Comparison of ENCODE assay signal across 26 cellular contexts in genomic region chr5:2895876-2896275, GRCh38.
DNase-seq lines count a peak whose midpoint lies in the region; ATAC-seq, FAIRE-seq and TF ChIP-seq lines count a peak whose summit lies in the region.
"Had no signal": no experiment of that assay in that cellular context is flagged by ENCODE, and none has a peak within 500 bp of the region (broad histone marks: within the 10 kb centered on the region; RNA-seq: fewer than 3 reads in every experiment).

No MANE protein-coding gene starts in this region.

- POLR2A ChIA-PET in HepG2 (lab: Yijun Ruan, JAX): no interaction called here

- H3K27me3 ChIP-seq in esophagus muscularis mucosa (peaks cover 0 to 6% (median 0%) of the 10 kb centered on the region in 4 donors), HepG2 (ENCODE audit: control insufficient read depth in 1 of 2, insufficient read depth in 2 of 2, low read length in 2 of 2) (no peaks in the 10 kb centered on the region; a peak in 1 of 5 replicates), Karpas-422 (ENCODE audit: low read length) (no peaks in the 10 kb centered on the region)
- H3K27me3 ChIP-seq: BLaER1, SJSA1 had no signal

- no peaks in the 10 kb centered on the region for H3K9me2 ChIP-seq in Karpas-422 (replicated peaks; ENCODE audit: insufficient read depth, low read length)

- no peak for FAIRE-seq in HepG2 (lab: Jason Lieb, UNC)
- FAIRE-seq: A204.1 had no signal

- no peaks in the 10 kb centered on the region for H3K27me3 Mint-ChIP-seq in chondrocyte (ENCODE audit: low read depth)
- no peaks in the 10 kb centered on the region for H3K27me3 Mint-ChIP-seq in osteocyte (ENCODE audit: unreplicated experiment)
- H3K27me3 Mint-ChIP-seq in type B pancreatic cell: peaks cover 15% of the 10 kb centered on the region
- H3K27me3 Mint-ChIP-seq: CD4-positive, CD25-positive, alpha-beta regulatory T cell; IgD-negative memory B cell had no signal

- H3K4me3 Mint-ChIP-seq in chondrocyte (ENCODE audit: unreplicated experiment) (no peak overlapping the region), osteocyte (ENCODE audit: unreplicated experiment) (no peak overlapping the region), type B pancreatic cell (no peak overlapping the region)
- H3K4me3 Mint-ChIP-seq: CD4-positive, CD25-positive, alpha-beta regulatory T cell; IgD-negative memory B cell had no signal

- no peak for TF ChIP-seq POLR2A in esophagus muscularis mucosa (IDR thresholded peaks at IDR 0.05; ENCODE audit: low read depth)
- no peak for TF ChIP-seq POLR2A in HepG2 (IDR thresholded peaks at IDR 0.05; ENCODE audit: insufficient read depth in 1 of 2, low read depth in 2 of 2, low read length in 2 of 2)

- H4K20me1 ChIP-seq in HepG2 (ENCODE audit: insufficient read depth, low read length): no peaks in the 10 kb centered on the region
- H4K20me1 ChIP-seq in Karpas-422 (ENCODE audit: insufficient read depth, low read depth, low read length): no peaks in the 10 kb centered on the region
- H4K20me1 ChIP-seq: BLaER1 had no signal

- no peak for TF ChIP-seq EP300 in esophagus muscularis mucosa (IDR thresholded peaks at IDR 0.05)
- TF ChIP-seq EP300 in HepG2 (IDR thresholded peaks at IDR 0.05; ENCODE audit: low read depth in 2 of 2, low read length in 2 of 2): no peak
- no peak for TF ChIP-seq EP300 in HepG2 (CRISPR knock-in tag; IDR thresholded peaks at IDR 0.05; ENCODE audit: borderline replicate concordance)

- H3K4me2 ChIP-seq in HepG2 (ENCODE audit: low read depth, low read length) (no peak overlapping the region), Karpas-422 (ENCODE audit: low read depth, low read length, poor library complexity, severe bottlenecking) (no peak overlapping the region)
- H3K4me2 ChIP-seq: BLaER1, KMS-11, PC-9 had no signal

- H3K36me3 Mint-ChIP-seq in chondrocyte (ENCODE audit: low read depth): no peaks in the 10 kb centered on the region
- no peaks in the 10 kb centered on the region for H3K36me3 Mint-ChIP-seq in osteocyte (ENCODE audit: unreplicated experiment)
- H3K36me3 Mint-ChIP-seq in type B pancreatic cell: no peaks in the 10 kb centered on the region
- H3K36me3 Mint-ChIP-seq: CD4-positive, CD25-positive, alpha-beta regulatory T cell; IgD-negative memory B cell had no signal

- CTCF ChIA-PET in HepG2 (lab: Yijun Ruan, JAX; ENCODE audit: low intra/inter-chr PET ratio, low total read pairs): no interaction called here

- no peaks in the 10 kb centered on the region for H3K79me2 ChIP-seq in HepG2 (ENCODE audit: insufficient read depth, low read length)
- H3K79me2 ChIP-seq in Karpas-422 (ENCODE audit: low read length): no peaks in the 10 kb centered on the region

- in situ Hi-C loops in HepG2 (cut with HindIII; ENCODE audit: extremely low pct_ligation_motif_present, low pct_unique_long_range_greater_than_20kb): no loop called here

- DNase-seq in chondrocyte (ENCODE audit: low spot score) (peak; percentile 62), esophagus muscularis mucosa (ENCODE audit: extremely low spot score) (peak; percentile 50), osteocyte (ENCODE audit: extremely low spot score, unreplicated experiment) (peak; percentile 71), type B pancreatic cell (ENCODE audit: extremely low spot score, unreplicated experiment) (peak; percentile 43), DMS153 treated with DMSO at 0.1 percent for 48 hours (lab: John Stamatoyannopoulos, UW; ENCODE audit: unreplicated experiment) (no peak), HepG2 (ENCODE audit: low spot score) (no peak), Karpas-422 (no peak)
- DNase-seq: CD4-positive, CD25-positive, alpha-beta regulatory T cell; DMS153; GOT3; HCEC 1CT; NCI-H1048; NCI-H1417; NCI-H1694; NCI-H2029 treated with DMSO at 0.1 percent for 48 hours; NCI-H446 treated with DMSO at 0.1 percent for 48 hours; NCI-H526; NCI-H82; NK-92 treated with Interleukin-12 subunit alpha and Interleukin-12 subunit beta, amount 100 ng/mL, for 24 hours; PC-9 had no signal

- H3K4me1 Mint-ChIP-seq in chondrocyte (ENCODE audit: low read depth) (no peaks in the 10 kb centered on the region), osteocyte (ENCODE audit: unreplicated experiment) (no peaks in the 10 kb centered on the region), type B pancreatic cell (ENCODE audit: unreplicated experiment) (peaks cover 17% of the 10 kb centered on the region)
- H3K4me1 Mint-ChIP-seq: CD4-positive, CD25-positive, alpha-beta regulatory T cell; IgD-negative memory B cell had no signal

- H3K9ac ChIP-seq in HepG2 (ENCODE audit: insufficient read depth, low read depth, low read length) (no peak overlapping the region), Karpas-422 (ENCODE audit: low read length) (no peak overlapping the region)
- H3K9ac ChIP-seq: BLaER1, KMS-11 had no signal

- WGBS in esophagus muscularis mucosa: 60% methylated on average over 2 of the region's 6 CpGs
- WGBS in HepG2 (ENCODE audit: low lambda C conversion rate): 50% methylated on average over 1 of the region's 6 CpGs

- no peak for ATAC-seq in HepG2
- ATAC-seq: Right ventricle myocardium inferior had no signal

- intact Hi-C loops in esophagus muscularis mucosa (cut with DNase I) (no loop called here), HepG2 (cut with micrococcal nuclease; ENCODE audit: unreplicated experiment) (no loop called here)

- H3K27ac Mint-ChIP-seq in chondrocyte (ENCODE audit: unreplicated experiment): no peak overlapping the region
- no peak overlapping the region for H3K27ac Mint-ChIP-seq in osteocyte (ENCODE audit: unreplicated experiment)
- no peak overlapping the region for H3K27ac Mint-ChIP-seq in type B pancreatic cell
- H3K27ac Mint-ChIP-seq: CD4-positive, CD25-positive, alpha-beta regulatory T cell; IgD-negative memory B cell had no signal

- TF ChIP-seq RAD21 in HepG2 (CRISPR knock-in tag; IDR thresholded peaks at IDR 0.05): no peak

- no peak overlapping the region for H3K4me3 ChIP-seq in esophagus muscularis mucosa
- no peak overlapping the region for H3K4me3 ChIP-seq in HepG2 (replicated peaks in 1 of 3; ENCODE audit: insufficient read depth in 1 of 3, low read depth in 2 of 3, low read length in 3 of 3)
- H3K4me3 ChIP-seq in Karpas-422 (ENCODE audit: low read length): no peak overlapping the region
- H3K4me3 ChIP-seq: BLaER1, PC-9, SJSA1 had no signal

- peaks cover 0 to 8% (median 0%) of the 10 kb centered on the region in 4 donors for H3K9me3 ChIP-seq in esophagus muscularis mucosa
- no peaks in the 10 kb centered on the region for H3K9me3 ChIP-seq in HepG2 (ENCODE audit: low read length)
- H3K9me3 ChIP-seq in Karpas-422 (ENCODE audit: low read length): peaks cover 2% of the 10 kb centered on the region
- H3K9me3 ChIP-seq: BLaER1 had no signal

- H3K27ac ChIP-seq in esophagus muscularis mucosa (replicated peaks in 1 of 4) (no peak overlapping the region), HepG2 (ENCODE audit: extremely low read length, insufficient read depth, low read length) (no peak overlapping the region), Karpas-422 (ENCODE audit: low read length) (no peak overlapping the region)
- H3K27ac ChIP-seq: BLaER1, KMS-11, PC-9, SJSA1 had no signal

- BruUV-seq in HepG2 (replicated peaks; lab: Mats Ljungman, UMichigan): no TSS peak

- H3K4me1 ChIP-seq in esophagus muscularis mucosa (no peaks in the 10 kb centered on the region), HepG2 (ENCODE audit: insufficient read depth, low read length) (no peaks in the 10 kb centered on the region), Karpas-422 (ENCODE audit: low read length) (no peaks in the 10 kb centered on the region)
- H3K4me1 ChIP-seq: SJSA1 had no signal

- H3K9me3 Mint-ChIP-seq in chondrocyte (ENCODE audit: low read depth) (peaks cover 8% of the 10 kb centered on the region), osteocyte (ENCODE audit: unreplicated experiment) (peaks cover 27% of the 10 kb centered on the region), type B pancreatic cell (peaks cover under 1% of the 10 kb centered on the region)

- TF ChIP-seq CTCF in chondrocyte (IDR thresholded peaks at IDR 0.05) (no peak), esophagus muscularis mucosa (IDR thresholded peaks at IDR 0.05) (no peak), osteocyte (IDR thresholded peaks at IDR 0.05) (no peak), type B pancreatic cell (conservative IDR thresholded peaks at IDR 0.05) (no peak), HepG2 (CRISPR knock-in tag; IDR thresholded peaks at IDR 0.05) (no peak)

- H3K36me3 ChIP-seq in esophagus muscularis mucosa (no peaks in the 10 kb centered on the region), HepG2 (replicated peaks in 1 of 2; ENCODE audit: control insufficient read depth in 1 of 2, insufficient read depth in 2 of 2, low read length in 2 of 2) (no peaks in the 10 kb centered on the region), Karpas-422 (ENCODE audit: insufficient read depth, low read length) (no peaks in the 10 kb centered on the region)
- H3K36me3 ChIP-seq: BLaER1, SJSA1 had no signal

- no peak overlapping the region for H2AFZ ChIP-seq in HepG2 (ENCODE audit: low read length)
- no peak overlapping the region for H2AFZ ChIP-seq in Karpas-422 (ENCODE audit: low read length)
- H2AFZ ChIP-seq: PC-9 had no signal

TF ChIP-seq in HepG2, 621 proteins besides CTCF, POLR2A, EP300 and RAD21 (continues in another document):
- no peak for TF ChIP-seq ZNF281 (CRISPR knock-in tag; IDR thresholded peaks at IDR 0.05; ENCODE audit: borderline replicate concordance)
- no peak for TF ChIP-seq HNRNPH1 (optimal IDR thresholded peaks at IDR 0.05; ENCODE audit: low read depth, low read length)
- TF ChIP-seq ETV5 (CRISPR knock-in tag; IDR thresholded peaks at IDR 0.05; ENCODE audit: borderline replicate concordance): no peak
- TF ChIP-seq RFX3 (CRISPR knock-in tag; IDR thresholded peaks at IDR 0.05): no peak
- no peak for TF ChIP-seq HDAC1 (CRISPR knock-in tag; IDR thresholded peaks at IDR 0.05)
- TF ChIP-seq SPEN (CRISPR knock-in tag; IDR thresholded peaks at IDR 0.05; ENCODE audit: low read depth): no peak

Comparison
In these comparisons a context has a peak if more than half of its experiments do, and no peak if none do; other contexts are left out.
1. DNase-seq: peak in chondrocyte (single experiment), esophagus muscularis mucosa (single experiment), osteocyte (single experiment) and type B pancreatic cell (single experiment); none in DMS153 treated with DMSO at 0.1 percent for 48 hours (single experiment), HepG2 (single experiment) and Karpas-422 (single experiment).